Comparison of ENCODE assay signal across 11 cellular contexts in genomic region chr18:67265464-67266245, GRCh38.
DNase-seq lines count a peak whose midpoint lies in the region; ATAC-seq and FAIRE-seq lines count a peak whose summit lies in the region.
"Had no signal": no experiment of that assay in that cellular context is flagged by ENCODE, and none has a peak within 500 bp of the region (broad histone marks: within the 10 kb centered on the region; RNA-seq: fewer than 3 reads in every experiment).

No MANE protein-coding gene starts in this region.

- H3K4me3 Mint-ChIP-seq in T-helper 2 cell treated with Interferon-gamma antibody and Interleukin-4, amounts not matched to agents 5 μg/mL and 100 μg/mL, for 36 hours, result peak overlapping the region; percentile 55

- no peak for FAIRE-seq in urothelium cell line (lab: Jason Lieb, UNC)

- H3K27me3 Mint-ChIP-seq in T-helper 2 cell treated with Interferon-gamma antibody and Interleukin-4, amounts not matched to agents 5 μg/mL and 100 μg/mL, for 36 hours (ENCODE audit: low read depth), result peaks cover 27% of the 10 kb centered on the region

- H3K36me3 Mint-ChIP-seq in T-helper 2 cell treated with Interferon-gamma antibody and Interleukin-4, amounts not matched to agents 5 μg/mL and 100 μg/mL, for 36 hours (ENCODE audit: low read depth), result no peaks in the 10 kb centered on the region

- DNase-seq in left cardiac atrium (no peak), Right ventricle myocardium superior (no peak), fibroblast of the conjunctiva (ENCODE audit: low read depth) (peak; percentile 29), urothelium cell line (ENCODE audit: low spot score) (peak; percentile 7), HUDEP-2 (lab: John Stamatoyannopoulos, UW; ENCODE audit: unreplicated experiment in 76 of 76) (no peak)
- DNase-seq in T-helper 2 cell treated with Interferon-gamma antibody and Interleukin-4, amounts not matched to agents 5 μg/mL and 100 μg/mL, for 36 hours (ENCODE audit: low spot score), result no peak
- DNase-seq: activated CD8-positive, alpha-beta memory T cell treated with anti-CD3 and anti-CD28 coated beads, Interleukin-2, amount 50 U/mL, for 48 hours; Karpas-422; occipital lobe had no signal

- peak; percentile 41 to 59 for ATAC-seq in left cardiac atrium
- no peak for ATAC-seq in Right ventricle myocardium superior (ENCODE audit: poor library complexity)
- ATAC-seq in HG02884 (IDR thresholded peaks at IDR 0.05; ENCODE audit: unreplicated experiment), result no peak
- ATAC-seq in GM19397 (IDR thresholded peaks at IDR 0.05; ENCODE audit: unreplicated experiment), result no peak

- H3K9me3 Mint-ChIP-seq in T-helper 2 cell treated with Interferon-gamma antibody and Interleukin-4, amounts not matched to agents 5 μg/mL and 100 μg/mL, for 36 hours, result peaks cover 4% of the 10 kb centered on the region

- peaks cover 47% of the 10 kb centered on the region for H3K4me1 Mint-ChIP-seq in T-helper 2 cell treated with Interferon-gamma antibody and Interleukin-4, amounts not matched to agents 5 μg/mL and 100 μg/mL, for 36 hours (ENCODE audit: low read depth)

- no peak overlapping the region for H3K27ac Mint-ChIP-seq in T-helper 2 cell treated with Interferon-gamma antibody and Interleukin-4, amounts not matched to agents 5 μg/mL and 100 μg/mL, for 36 hours

- intact Hi-C loops in left cardiac atrium (cut with DNase I), result no loop called here
- intact Hi-C loops in Right ventricle myocardium superior (cut with DNase I), result no loop called here

Comparison
In these comparisons a context has a peak if more than half of its experiments do, and no peak if none do; other contexts are left out.
1. ATAC-seq: peak in left cardiac atrium (2 of 2); none in Right ventricle myocardium superior (single experiment), HG02884 (single experiment) and GM19397 (single experiment).
2. DNase-seq: peak in fibroblast of the conjunctiva (single experiment) and urothelium cell line (single experiment); none in left cardiac atrium (single experiment), Right ventricle myocardium superior (single experiment), T-helper 2 cell treated with Interferon-gamma antibody and Interleukin-4, amounts not matched to agents 5 μg/mL and 100 μg/mL, for 36 hours (single experiment) and HUDEP-2 (0 of 76).